ENCODE assay signal across 1 cellular context in genomic region chr10:124724279-124725027, GRCh38.
TF ChIP-seq lines count a peak whose summit lies in the region.

No MANE protein-coding gene starts in this region.

TF ChIP-seq in HepG2, 621 proteins besides CTCF, POLR2A, EP300 and RAD21 (continued from another document and continues in another):
- TF ChIP-seq ATF6 (CRISPR knock-in tag; conservative IDR thresholded peaks at IDR 0.05) = no peak
- TF ChIP-seq FOXA1 (IDR thresholded peaks at IDR 0.05) = no peak
- TF ChIP-seq FOXA1 (CRISPR knock-in tag; IDR thresholded peaks at IDR 0.05) = no peak
- TF ChIP-seq REPIN1 (CRISPR knock-in tag; IDR thresholded peaks at IDR 0.05; ENCODE audit: borderline replicate concordance, low read depth) = no peak
- TF ChIP-seq ERF (CRISPR knock-in tag; IDR thresholded peaks at IDR 0.05) = peak; percentile 80
- TF ChIP-seq HOXA9 (CRISPR knock-in tag; IDR thresholded peaks at IDR 0.05; ENCODE audit: borderline replicate concordance) = no peak
- TF ChIP-seq ARID5B (CRISPR knock-in tag; IDR thresholded peaks at IDR 0.05) = peak; percentile 69
- TF ChIP-seq BRF2 (CRISPR knock-in tag; IDR thresholded peaks at IDR 0.05) = no peak
- TF ChIP-seq HNF4G (IDR thresholded peaks at IDR 0.05; ENCODE audit: borderline replicate concordance, low read depth, low read length) = no peak
- TF ChIP-seq HNF4G (CRISPR knock-in tag; IDR thresholded peaks at IDR 0.05; ENCODE audit: borderline replicate concordance, low read depth) = no peak
- no peak for TF ChIP-seq ATAD3A (CRISPR knock-in tag; IDR thresholded peaks at IDR 0.05)
- no peak for TF ChIP-seq DMAP1 (CRISPR knock-in tag; IDR thresholded peaks at IDR 0.05)
- no peak for TF ChIP-seq ZNF446 (CRISPR knock-in tag; IDR thresholded peaks at IDR 0.05)
- no peak for TF ChIP-seq TBP (CRISPR knock-in tag; IDR thresholded peaks at IDR 0.05)
- TF ChIP-seq BCL6 (CRISPR knock-in tag; IDR thresholded peaks at IDR 0.05) = peak; percentile 74
- no peak for TF ChIP-seq ZNF782 (CRISPR knock-in tag; IDR thresholded peaks at IDR 0.05; ENCODE audit: borderline replicate concordance)
- TF ChIP-seq ZNF362 (CRISPR knock-in tag; IDR thresholded peaks at IDR 0.05; ENCODE audit: borderline replicate concordance) = no peak
- no peak for TF ChIP-seq ZNF746 (CRISPR knock-in tag; IDR thresholded peaks at IDR 0.05)
- TF ChIP-seq CCDC6 (CRISPR knock-in tag; IDR thresholded peaks at IDR 0.05) = peak; percentile 81; the same call in 1 of the 2 replicates
- TF ChIP-seq ZKSCAN5 (CRISPR knock-in tag; IDR thresholded peaks at IDR 0.05) = no peak
- TF ChIP-seq ZNF710 (CRISPR knock-in tag; IDR thresholded peaks at IDR 0.05; ENCODE audit: borderline replicate concordance) = no peak
- no peak for TF ChIP-seq SYNCRIP (IDR thresholded peaks at IDR 0.05; ENCODE audit: insufficient read depth, low read depth, low read length)
- TF ChIP-seq PCBP1 (IDR thresholded peaks at IDR 0.05; ENCODE audit: borderline replicate concordance, low read depth, low read length) = no peak
- no peak for TF ChIP-seq ZNF432 (CRISPR knock-in tag; IDR thresholded peaks at IDR 0.05; ENCODE audit: borderline replicate concordance)
- TF ChIP-seq KDM6A (CRISPR knock-in tag; IDR thresholded peaks at IDR 0.05; ENCODE audit: low read depth) = no peak
- TF ChIP-seq DRAP1 (CRISPR knock-in tag; IDR thresholded peaks at IDR 0.05) = no peak
- no peak for TF ChIP-seq ZNF101 (CRISPR knock-in tag; IDR thresholded peaks at IDR 0.05; ENCODE audit: borderline replicate concordance, low read depth)
- TF ChIP-seq NR1H2 (CRISPR knock-in tag; IDR thresholded peaks at IDR 0.05; ENCODE audit: borderline replicate concordance, low read depth) = no peak
- no peak for TF ChIP-seq ZMYM4 (CRISPR knock-in tag; IDR thresholded peaks at IDR 0.05)
- TF ChIP-seq ZNF367 (CRISPR knock-in tag; IDR thresholded peaks at IDR 0.05; ENCODE audit: borderline replicate concordance) = no peak
- TF ChIP-seq FUBP1 (CRISPR knock-in tag; IDR thresholded peaks at IDR 0.05; ENCODE audit: borderline replicate concordance) = no peak
- no peak for TF ChIP-seq MED8 (CRISPR knock-in tag; IDR thresholded peaks at IDR 0.05; ENCODE audit: insufficient replicate concordance)
- no peak for TF ChIP-seq ZBTB38 (CRISPR knock-in tag; IDR thresholded peaks at IDR 0.05)
- no peak for TF ChIP-seq ZBTB21 (CRISPR knock-in tag; IDR thresholded peaks at IDR 0.05)
- no peak for TF ChIP-seq SNRNP70 (IDR thresholded peaks at IDR 0.05; ENCODE audit: low read depth, low read length)
- no peak for TF ChIP-seq ZNF660 (CRISPR knock-in tag; IDR thresholded peaks at IDR 0.05; ENCODE audit: borderline replicate concordance, low read depth)
- no peak for TF ChIP-seq ZFX (CRISPR knock-in tag; IDR thresholded peaks at IDR 0.05; ENCODE audit: low read depth)
- no peak for TF ChIP-seq LBX2 (CRISPR knock-in tag; IDR thresholded peaks at IDR 0.05; ENCODE audit: borderline replicate concordance)
- TF ChIP-seq ZNF292 (CRISPR knock-in tag; IDR thresholded peaks at IDR 0.05; ENCODE audit: borderline replicate concordance, low read depth) = no peak
- no peak for TF ChIP-seq ZNF337 (CRISPR knock-in tag; IDR thresholded peaks at IDR 0.05; ENCODE audit: borderline replicate concordance, low read depth)
- no peak for TF ChIP-seq ZUFSP (CRISPR knock-in tag; IDR thresholded peaks at IDR 0.05; ENCODE audit: borderline replicate concordance)
- no peak for TF ChIP-seq KDM5B (CRISPR knock-in tag; IDR thresholded peaks at IDR 0.05; ENCODE audit: borderline replicate concordance)
- TF ChIP-seq MAFK (conservative IDR thresholded peaks at IDR 0.05 in 1 of 2, IDR thresholded peaks at IDR 0.05 in 1 of 2; ENCODE audit: low read length in 2 of 2) = no peak
- TF ChIP-seq ZNF570 (CRISPR knock-in tag; IDR thresholded peaks at IDR 0.05; ENCODE audit: borderline replicate concordance) = no peak
- no peak for TF ChIP-seq MTA1 (CRISPR knock-in tag; IDR thresholded peaks at IDR 0.05; ENCODE audit: borderline replicate concordance)
- no peak for TF ChIP-seq ZNF556 (CRISPR knock-in tag; IDR thresholded peaks at IDR 0.05; ENCODE audit: borderline replicate concordance)
- TF ChIP-seq THRA (CRISPR knock-in tag; IDR thresholded peaks at IDR 0.05; ENCODE audit: borderline replicate concordance) = no peak
- peak; percentile 77; the same call in 1 of the 2 replicates for TF ChIP-seq ZNF878 (CRISPR knock-in tag; IDR thresholded peaks at IDR 0.05)
- TF ChIP-seq ZNF335 (CRISPR knock-in tag; IDR thresholded peaks at IDR 0.05) = no peak
- no peak for TF ChIP-seq GLI4 (CRISPR knock-in tag; IDR thresholded peaks at IDR 0.05; ENCODE audit: borderline replicate concordance)
- TF ChIP-seq ARID2 (CRISPR knock-in tag; IDR thresholded peaks at IDR 0.05; ENCODE audit: borderline replicate concordance) = no peak
- no peak for TF ChIP-seq ZNF616 (CRISPR knock-in tag; IDR thresholded peaks at IDR 0.05; ENCODE audit: low read depth)
- TF ChIP-seq RBFOX2 (IDR thresholded peaks at IDR 0.05; ENCODE audit: low read depth, low read length) = no peak
- TF ChIP-seq SETDB1 (CRISPR knock-in tag; IDR thresholded peaks at IDR 0.05; ENCODE audit: borderline replicate concordance) = no peak
- no peak for TF ChIP-seq ZNF558 (CRISPR knock-in tag; IDR thresholded peaks at IDR 0.05; ENCODE audit: borderline replicate concordance)
